ENCODE assay signal across 8 cellular contexts in genomic region chr13:112968910-112969691, GRCh38. TPM values are rescaled to one million over a fixed set of nuclear protein-coding genes. Genes with fewer than 3 reads are reported as not detected.
A peak's percentile ranks its signal among the peaks of the same experiment; 100 is the strongest.
DNase-seq lines count a peak whose midpoint lies in the region; ATAC-seq and TF ChIP-seq lines count a peak whose summit lies in the region.

Gene MCF2L (plus strand): TSS chr13:112969214. CDS start chr13:112969380, 166 bp downstream.

- no peak for TF ChIP-seq POLR2A in esophagus squamous epithelium (IDR thresholded peaks at IDR 0.05)

- H3K4me3 ChIP-seq in esophagus squamous epithelium, result peak within 1 kb of the TSS; percentile 31 to 74 (median 57)
- peak within 1 kb of the TSS; percentile 52 to 55 for H3K4me3 ChIP-seq in muscle layer of duodenum (ENCODE audit: low read depth in 1 of 2, low read length in 2 of 2)

- H3K9me3 ChIP-seq in esophagus squamous epithelium (no peaks in the 10 kb centered on the region), muscle layer of duodenum (ENCODE audit: control insufficient read depth in 1 of 2, low read length in 2 of 2) (no peaks in the 10 kb centered on the region)

- ATAC-seq in GM18868 (IDR thresholded peaks at IDR 0.05; ENCODE audit: unreplicated experiment), result peak; percentile 47
- ATAC-seq in HG03045 (IDR thresholded peaks at IDR 0.05; ENCODE audit: unreplicated experiment), result no peak

- peaks cover 0 to 30% (median 13%) of the 10 kb centered on the region in 3 donors for H3K4me1 ChIP-seq in esophagus squamous epithelium
- peaks cover 0 to 16% of the 10 kb centered on the region in 2 donors for H3K4me1 ChIP-seq in muscle layer of duodenum (ENCODE audit: control insufficient read depth in 1 of 2, insufficient read depth in 2 of 2, low read length in 2 of 2)

- H3K27me3 ChIP-seq in esophagus squamous epithelium (peaks cover 0 to 60% (median 2%) of the 10 kb centered on the region in 4 donors), muscle layer of duodenum (ENCODE audit: low read depth, low read length) (peaks cover 16% of the 10 kb centered on the region)

- peak within 1 kb of the TSS; percentile 3 to 64 (median 38) for H3K27ac ChIP-seq in esophagus squamous epithelium
- H3K27ac ChIP-seq in muscle layer of duodenum (ENCODE audit: low read length), result no peak within 1 kb of the TSS

- intact Hi-C loops in esophagus squamous epithelium (cut with DNase I), result no loop called here

- WGBS in esophagus squamous epithelium, 2 donors, result 0 to 3% methylated on average over 13 to 17 of the region's 69 CpGs

- no peaks in the 10 kb centered on the region for H3K36me3 ChIP-seq in esophagus squamous epithelium
- no peaks in the 10 kb centered on the region for H3K36me3 ChIP-seq in muscle layer of duodenum (ENCODE audit: control insufficient read depth in 1 of 2, insufficient read depth in 2 of 2, low read length in 2 of 2)

- DNase-seq in NCI-H345 (lab: John Stamatoyannopoulos, UW) (peak; percentile 74), activated T-cell treated with anti-CD3 and anti-CD28 coated beads for 1 hour (ENCODE audit: low read depth) (peak; percentile 47), esophagus squamous epithelium (lab: John Stamatoyannopoulos, UW) (no peak), ecto neural progenitor cell (ENCODE audit: low spot score) (no peak)
- DNase-seq in stimulated activated CD8-positive, alpha-beta memory T cell treated with anti-CD3 and anti-CD28 coated beads, Interleukin-7, amount 100 ng/mL, for 24 hours (ENCODE audit: low read depth), result peak; percentile 21

- peak in 2 of 6 experiments; percentile 25 to 26 for TF ChIP-seq CTCF in esophagus squamous epithelium (IDR thresholded peaks at IDR 0.05)

RNA-seq across cellular contexts. Expression of gene MCF2L, which starts in this region (rescaled TPM):
- 10 to 100 TPM; 10.2 to 25.4 (median 16.9) TPM for total RNA-seq in esophagus squamous epithelium

Comparison
In these comparisons a context has a peak if more than half of its experiments do, and no peak if none do; other contexts are left out.
1. DNase-seq: peak in NCI-H345 (single experiment), activated T-cell treated with anti-CD3 and anti-CD28 coated beads for 1 hour (single experiment) and stimulated activated CD8-positive, alpha-beta memory T cell treated with anti-CD3 and anti-CD28 coated beads, Interleukin-7, amount 100 ng/mL, for 24 hours (single experiment); none in esophagus squamous epithelium (single experiment) and ecto neural progenitor cell (single experiment).